ENCODE assay signal across 26 cellular contexts in genomic region chr5:179235416-179236400, GRCh38.
DNase-seq lines count a peak whose midpoint lies in the region; ATAC-seq and TF ChIP-seq lines count a peak whose summit lies in the region.
"Had no signal": no experiment of that assay in that cellular context is flagged by ENCODE, and none has a peak within 500 bp of the region (broad histone marks: within the 10 kb centered on the region; RNA-seq: fewer than 3 reads in every experiment).

No MANE protein-coding gene starts in this region.

- H3K4me1 ChIP-seq in endodermal cell (ENCODE audit: control insufficient read depth, insufficient read depth, low read length) (no peaks in the 10 kb centered on the region), gastroesophageal sphincter (peaks cover 0 to 2% (median 0%) of the 10 kb centered on the region in 3 donors)

- no peaks in the 10 kb centered on the region for H3K27me3 Mint-ChIP-seq in activated CD8-positive, alpha-beta memory T cell treated with anti-CD3 and anti-CD28 coated beads, Interleukin-2, amount 10 ng/mL, durations not matched to agents 7 days and 5 days
- H3K27me3 Mint-ChIP-seq in endodermal cell (ENCODE audit: insufficient read depth) = no peaks in the 10 kb centered on the region

- no peaks in the 10 kb centered on the region for H3K4me1 Mint-ChIP-seq in activated CD8-positive, alpha-beta memory T cell treated with anti-CD3 and anti-CD28 coated beads, Interleukin-2, amount 10 ng/mL, durations not matched to agents 7 days and 5 days
- H3K4me1 Mint-ChIP-seq in endodermal cell = peaks cover 8% of the 10 kb centered on the region
- H3K4me1 Mint-ChIP-seq: CD4-positive, alpha-beta memory T cell; mesothelial cell of epicardium; naive thymus-derived CD4-positive, alpha-beta T cell had no signal

- no peak overlapping the region for H3K27ac ChIP-seq in endodermal cell (ENCODE audit: low read depth, low read length)
- H3K27ac ChIP-seq in gastroesophageal sphincter = no peak overlapping the region
- H3K27ac ChIP-seq: brain microvascular endothelial cell, heart left ventricle, HL-60 had no signal

- 91 to 100% methylated on average over 2 to 8 of the region's 8 CpGs for WGBS in endodermal cell (ENCODE audit: insufficient coverage in 1 of 2, insufficient read length in 1 of 2), 2 experiments
- WGBS in gastroesophageal sphincter (ENCODE audit: low coverage in 1 of 2), 2 donors = 80% methylated on average over 1 of the region's 8 CpGs; no CpG with 5 or more reads in 1 of the 2 donors

- no peak for ATAC-seq in activated CD8-positive, alpha-beta memory T cell treated with anti-CD3 and anti-CD28 coated beads, Interleukin-2, amount 10 ng/mL, durations not matched to agents 7 days and 5 days
- no peak for ATAC-seq in gastroesophageal sphincter
- no peak for ATAC-seq in GM18861 (IDR thresholded peaks at IDR 0.05; ENCODE audit: unreplicated experiment)
- ATAC-seq: activated CD4-positive, CD25-positive, alpha-beta regulatory T cell treated with anti-CD3 and anti-CD28 coated beads, Interleukin-2, amount 50 U/mL, for 24 hours; heart left ventricle; left colon; naive thymus-derived CD4-positive, alpha-beta T cell had no signal

- no peaks in the 10 kb centered on the region for H3K36me3 Mint-ChIP-seq in activated CD8-positive, alpha-beta memory T cell treated with anti-CD3 and anti-CD28 coated beads, Interleukin-2, amount 10 ng/mL, durations not matched to agents 7 days and 5 days
- no peaks in the 10 kb centered on the region for H3K36me3 Mint-ChIP-seq in endodermal cell (ENCODE audit: low read depth)
- H3K36me3 Mint-ChIP-seq: activated CD4-positive, alpha-beta memory T cell treated with anti-CD3 and anti-CD28 coated beads for 36 hours; CD4-positive, alpha-beta memory T cell; mesothelial cell of epicardium had no signal

- H3K4me3 ChIP-seq in endodermal cell (ENCODE audit: low read length) (no peak overlapping the region), gastroesophageal sphincter (no peak overlapping the region)
- H3K4me3 ChIP-seq: heart left ventricle had no signal

- CTCF ChIA-PET in activated CD8-positive, alpha-beta memory T cell treated with anti-CD3 and anti-CD28 coated beads, Interleukin-2, amount 10 ng/mL, durations not matched to agents 7 days and 5 days (lab: Charles Lee) = no interaction called here

- H3K36me3 ChIP-seq in endodermal cell (ENCODE audit: control insufficient read depth, insufficient read depth, low read length) = no peaks in the 10 kb centered on the region
- H3K36me3 ChIP-seq in gastroesophageal sphincter = no peaks in the 10 kb centered on the region
- H3K36me3 ChIP-seq: brain microvascular endothelial cell, heart left ventricle had no signal

- DNase-seq in activated CD8-positive, alpha-beta memory T cell treated with anti-CD3 and anti-CD28 coated beads for 24 hours = peak; percentile 40
- no peak for DNase-seq in activated CD8-positive, alpha-beta memory T cell treated with anti-CD3 and anti-CD28 coated beads, Interleukin-2, amount 10 ng/mL, durations not matched to agents 7 days and 5 days
- DNase-seq in AG20443 (ENCODE audit: low spot score) (peak; percentile 17), endodermal cell (peak; percentile 15), posterior vena cava (ENCODE audit: low spot score) (peak; percentile 62), NCI-H1092 (lab: John Stamatoyannopoulos, UW) (no peak)
- DNase-seq: 8988T; activated CD4-positive, alpha-beta memory T cell treated with anti-CD3 and anti-CD28 coated beads for 36 hours; brain microvascular endothelial cell; CD4-positive, alpha-beta memory T cell; effector CD8-positive, alpha-beta T cell; EL; left colon; naive thymus-derived CD4-positive, alpha-beta T cell; NCI-H1417 treated with DMSO at 0.1 percent for 48 hours; NCI-H2081 treated with DMSO at 0.1 percent for 48 hours; NCI-H226; stimulated activated CD4-positive, alpha-beta T cell treated with anti-CD3 and anti-CD28 coated beads, Interleukin-12 subunit alpha, Interleukin-12 subunit beta, amount 100 ng/mL, for 4 hours; stimulated activated CD4-positive, alpha-beta T cell treated with anti-CD3 and anti-CD28 coated beads, Interleukin-4, amount 100 ng/mL, for 1 hour had no signal

- intact Hi-C loops in posterior vena cava (cut with DNase I) = loop anchor here in 1 of 2 donors (1.0 kb wide), 1 partner anchor 22 kb away; no protein-coding TSS in a partner anchor

- H3K9me3 ChIP-seq in endodermal cell (ENCODE audit: control insufficient read depth, low read length) (peaks cover 13% of the 10 kb centered on the region), gastroesophageal sphincter (peaks cover 0 to 11% (median 0%) of the 10 kb centered on the region in 3 donors)

- H3K9ac ChIP-seq in endodermal cell (ENCODE audit: extremely low read depth, low read length, poor library complexity, severe bottlenecking) = no peak overlapping the region

- TF ChIP-seq POLR2A in gastroesophageal sphincter (IDR thresholded peaks at IDR 0.05) = no peak

- no peaks in the 10 kb centered on the region for H3K27me3 ChIP-seq in endodermal cell (ENCODE audit: control insufficient read depth, insufficient read depth, low read length, poor library complexity, severe bottlenecking)
- H3K27me3 ChIP-seq in gastroesophageal sphincter = no peaks in the 10 kb centered on the region
- H3K27me3 ChIP-seq: brain microvascular endothelial cell had no signal

- H3K4me3 Mint-ChIP-seq in activated CD8-positive, alpha-beta memory T cell treated with anti-CD3 and anti-CD28 coated beads, Interleukin-2, amount 10 ng/mL, durations not matched to agents 7 days and 5 days = no peak overlapping the region
- H3K4me3 Mint-ChIP-seq in endodermal cell = no peak overlapping the region
- H3K4me3 Mint-ChIP-seq: activated CD4-positive, alpha-beta memory T cell treated with anti-CD3 and anti-CD28 coated beads for 36 hours; CD4-positive, alpha-beta memory T cell; mesothelial cell of epicardium; naive thymus-derived CD4-positive, alpha-beta T cell; T-helper 1 cell treated with Interleukin-12 subunit alpha and Interleukin-12 subunit beta and Interleukin-4 antibody, amounts not matched to agents 30 μg/mL and 1 μg/mL, for 36 hours had no signal

- H3K27ac Mint-ChIP-seq in activated CD8-positive, alpha-beta memory T cell treated with anti-CD3 and anti-CD28 coated beads, Interleukin-2, amount 10 ng/mL, durations not matched to agents 7 days and 5 days = no peak overlapping the region
- no peak overlapping the region for H3K27ac Mint-ChIP-seq in endodermal cell
- H3K27ac Mint-ChIP-seq: activated CD4-positive, alpha-beta memory T cell treated with anti-CD3 and anti-CD28 coated beads for 36 hours; CD4-positive, alpha-beta memory T cell; mesothelial cell of epicardium; naive thymus-derived CD4-positive, alpha-beta T cell; T-helper 1 cell treated with Interleukin-12 subunit alpha and Interleukin-12 subunit beta and Interleukin-4 antibody, amounts not matched to agents 30 μg/mL and 1 μg/mL, for 36 hours had no signal

- H3K9me3 Mint-ChIP-seq in activated CD8-positive, alpha-beta memory T cell treated with anti-CD3 and anti-CD28 coated beads, Interleukin-2, amount 10 ng/mL, durations not matched to agents 7 days and 5 days (ENCODE audit: low read depth) = no peaks in the 10 kb centered on the region
- peaks cover 20% of the 10 kb centered on the region for H3K9me3 Mint-ChIP-seq in endodermal cell

- TF ChIP-seq CTCF in endodermal cell (conservative IDR thresholded peaks at IDR 0.05) = no peak
- TF ChIP-seq CTCF in gastroesophageal sphincter (IDR thresholded peaks at IDR 0.05) = no peak

- TF ChIP-seq EP300 in gastroesophageal sphincter (IDR thresholded peaks at IDR 0.05) = no peak

Comparison
In these comparisons a context has a peak if more than half of its experiments do, and no peak if none do; other contexts are left out.
1. DNase-seq: peak in activated CD8-positive, alpha-beta memory T cell treated with anti-CD3 and anti-CD28 coated beads for 24 hours (single experiment), AG20443 (single experiment), endodermal cell (single experiment) and posterior vena cava (single experiment); none in activated CD8-positive, alpha-beta memory T cell treated with anti-CD3 and anti-CD28 coated beads, Interleukin-2, amount 10 ng/mL, durations not matched to agents 7 days and 5 days (single experiment) and NCI-H1092 (single experiment).